21 cellular contexts compared by ENCODE assay signal in the genomic region with DNA sequence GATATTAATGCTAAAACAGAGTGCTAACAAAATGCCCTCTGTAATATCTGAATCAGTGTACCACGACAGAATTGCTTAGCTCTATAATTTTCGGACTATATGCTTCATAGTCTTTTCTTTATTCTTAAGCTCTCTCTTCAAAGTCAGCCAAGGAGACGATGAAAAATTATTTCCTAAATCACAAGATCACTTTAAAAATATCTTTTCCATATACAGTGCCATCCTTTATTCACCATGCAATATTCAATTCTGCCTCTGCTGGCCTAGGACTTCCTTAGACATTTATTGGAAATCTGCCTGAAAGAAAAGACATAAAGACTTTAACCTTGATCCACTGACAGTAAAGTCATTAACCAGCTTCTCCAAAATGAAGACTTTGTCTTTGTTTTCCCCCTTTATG.
"Had no signal": no experiment of that assay in that cellular context is flagged by ENCODE, and none has a peak within 500 bp of the region (broad histone marks: within the 10 kb centered on the region; RNA-seq: fewer than 3 reads in every experiment).

No MANE protein-coding gene starts in this region.

- H3K27me3 ChIP-seq: dorsolateral prefrontal cortex, esophagus squamous epithelium, gastrocnemius medialis, heart right ventricle, left lung had no signal

- H3K4me1 ChIP-seq: esophagus squamous epithelium, left lung, lower lobe of right lung had no signal

- H3K36me3 ChIP-seq: esophagus squamous epithelium, gastrocnemius medialis, heart right ventricle, left lung, lower lobe of right lung had no signal

- H3K9me3 ChIP-seq: esophagus squamous epithelium, gastrocnemius medialis, left lung, lower lobe of right lung, mucosa of descending colon had no signal

- DNase-seq: dermis blood vessel endothelial cell; dorsolateral prefrontal cortex; effector CD4-positive, alpha-beta T cell; effector memory CD4-positive, alpha-beta T cell; erythroblast; esophagus squamous epithelium; foreskin fibroblast; gastrocnemius medialis; glutamatergic neuron; head of caudate nucleus; heart right ventricle; hippocampal formation; left cardiac atrium; left lung; left ventricle myocardium superior; lower lobe of right lung; mesenchymal stem cell; mucosa of descending colon; naive B cell had no signal

- H3K4me3 ChIP-seq: coronary artery, dorsolateral prefrontal cortex, esophagus squamous epithelium, gastrocnemius medialis, heart right ventricle, left lung, lower lobe of right lung, mucosa of descending colon had no signal

- H3K27ac ChIP-seq: coronary artery, dorsolateral prefrontal cortex, epithelial cell of prostate, esophagus squamous epithelium, gastrocnemius medialis, heart right ventricle, left lung, lower lobe of right lung had no signal
